ENCODE assay signal across 13 cellular contexts in genomic region chr2:196225213-196225612, GRCh38. TPM values are rescaled to one million over a fixed set of nuclear protein-coding genes. Genes with fewer than 3 reads are reported as not detected.
DNase-seq lines count a peak whose midpoint lies in the region; ATAC-seq and TF ChIP-seq lines count a peak whose summit lies in the region.
"Had no signal": no experiment of that assay in that cellular context is flagged by ENCODE, and none has a peak within 500 bp of the region (broad histone marks: within the 10 kb centered on the region; RNA-seq: fewer than 3 reads in every experiment).

No MANE protein-coding gene starts in this region.

- no peaks in the 10 kb centered on the region for H3K27me3 ChIP-seq in OCI-LY1 (ENCODE audit: insufficient read depth, low read length)
- H3K27me3 ChIP-seq in osteoblast (ENCODE audit: insufficient read depth, low read length): no peaks in the 10 kb centered on the region
- H3K27me3 ChIP-seq: sigmoid colon had no signal

- H3K4me2 ChIP-seq in OCI-LY1 (ENCODE audit: low read length) (peak overlapping the region; percentile 38), osteoblast (ENCODE audit: insufficient read depth, low read length) (no peak overlapping the region)

- peak overlapping the region; percentile 70 for H3K27ac ChIP-seq in OCI-LY1 (ENCODE audit: low read depth, low read length, poor library complexity, severe bottlenecking)
- no peak overlapping the region for H3K27ac ChIP-seq in osteoblast (ENCODE audit: low read depth, low read length)
- H3K27ac ChIP-seq: sigmoid colon had no signal

- DNase-seq in EL (peak; percentile 66), astrocyte of the spinal cord (ENCODE audit: low read depth, low spot score) (peak; percentile 54), osteoblast (ENCODE audit: insufficient read length, low spot score, missing footprints) (peak; percentile 65), T-helper 2 cell (no peak), Kasumi-1 (lab: John Stamatoyannopoulos, UW) (no peak)
- DNase-seq: activated CD4-positive, alpha-beta T cell treated with anti-CD3 and anti-CD28 coated beads, Interleukin-2, amount 50 U/mL, for 1 hour; DMS 273 treated with DMSO at 0.1 percent for 48 hours; KG1; NCI-H2081 treated with DMSO at 0.1 percent for 48 hours; sigmoid colon had no signal

- H3K79me2 ChIP-seq in OCI-LY1 (ENCODE audit: insufficient read depth, low read length): no peaks in the 10 kb centered on the region
- no peaks in the 10 kb centered on the region for H3K79me2 ChIP-seq in osteoblast (ENCODE audit: insufficient read depth, low read length)

- no peaks in the 10 kb centered on the region for H4K20me1 ChIP-seq in OCI-LY1 (ENCODE audit: insufficient read depth, low read length)
- no peaks in the 10 kb centered on the region for H4K20me1 ChIP-seq in osteoblast (ENCODE audit: insufficient read depth, low read length)

- peak overlapping the region; percentile 91; the same call in 1 of the 2 replicates for H2AFZ ChIP-seq in OCI-LY1 (ENCODE audit: low read length)
- no peak overlapping the region for H2AFZ ChIP-seq in osteoblast (ENCODE audit: low read length)

- H3K36me3 ChIP-seq in OCI-LY1 (ENCODE audit: insufficient read depth, low read length) (peaks cover 5% of the 10 kb centered on the region), osteoblast (ENCODE audit: insufficient read depth, low read length) (peaks cover 8% of the 10 kb centered on the region)
- H3K36me3 ChIP-seq: sigmoid colon had no signal

- no peaks in the 10 kb centered on the region for H3F3A ChIP-seq in OCI-LY1 (ENCODE audit: insufficient read depth, low read length)

- no peaks in the 10 kb centered on the region for H3K9me2 ChIP-seq in OCI-LY1 (ENCODE audit: low read depth, low read length)

- H3K9me3 ChIP-seq in OCI-LY1 (ENCODE audit: low read length) (peaks cover 4% of the 10 kb centered on the region), osteoblast (ENCODE audit: low read depth, low read length) (no peaks in the 10 kb centered on the region)
- H3K9me3 ChIP-seq: sigmoid colon had no signal

- H3K4me1 ChIP-seq in OCI-LY1 (ENCODE audit: insufficient read depth, low read length, severe bottlenecking): peaks cover 37% of the 10 kb centered on the region
- peaks cover 5% of the 10 kb centered on the region for H3K4me1 ChIP-seq in osteoblast (ENCODE audit: insufficient read depth, low read length)
- H3K4me1 ChIP-seq: sigmoid colon had no signal

- H3K9ac ChIP-seq in OCI-LY1 (ENCODE audit: low read length): peak overlapping the region; percentile 34; the same call in 1 of the 2 replicates

- ATAC-seq in HG02588 (IDR thresholded peaks at IDR 0.05; ENCODE audit: unreplicated experiment): no peak
- ATAC-seq: left lobe of liver had no signal

- TF ChIP-seq CTCF in OCI-LY1 (IDR thresholded peaks at IDR 0.05; ENCODE audit: low read length) (no peak), astrocyte of the spinal cord (IDR thresholded peaks at IDR 0.05; ENCODE audit: low read depth, low read length) (no peak), osteoblast (IDR thresholded peaks at IDR 0.05; ENCODE audit: extremely low read depth, low read depth, low read length) (no peak)

- H3K4me3 ChIP-seq in OCI-LY1 (ENCODE audit: low read depth, low read length, poor library complexity, severe bottlenecking) (no peak overlapping the region), astrocyte of the spinal cord (ENCODE audit: low read depth, low read length) (no peak overlapping the region), osteoblast (ENCODE audit: insufficient read depth, low read length) (no peak overlapping the region)
- H3K4me3 ChIP-seq: sigmoid colon had no signal

- in situ Hi-C loops in astrocyte of the spinal cord (cut with HindIII; ENCODE audit: low sequenced_read_pairs): no loop called here

RNA-seq across cellular contexts. Expression of gene STK17B, which starts 53.8 kb away (rescaled TPM):
- 139 and 140 TPM in 2 replicates for total RNA-seq in osteoblast

Comparison
In these comparisons a context has a peak if more than half of its experiments do, and no peak if none do; other contexts are left out.
1. DNase-seq: peak in EL (single experiment), astrocyte of the spinal cord (single experiment) and osteoblast (single experiment); none in T-helper 2 cell (0 of 5) and Kasumi-1 (0 of 2).